Comparison of ENCODE assay signal across 35 cellular contexts in the genomic region with DNA sequence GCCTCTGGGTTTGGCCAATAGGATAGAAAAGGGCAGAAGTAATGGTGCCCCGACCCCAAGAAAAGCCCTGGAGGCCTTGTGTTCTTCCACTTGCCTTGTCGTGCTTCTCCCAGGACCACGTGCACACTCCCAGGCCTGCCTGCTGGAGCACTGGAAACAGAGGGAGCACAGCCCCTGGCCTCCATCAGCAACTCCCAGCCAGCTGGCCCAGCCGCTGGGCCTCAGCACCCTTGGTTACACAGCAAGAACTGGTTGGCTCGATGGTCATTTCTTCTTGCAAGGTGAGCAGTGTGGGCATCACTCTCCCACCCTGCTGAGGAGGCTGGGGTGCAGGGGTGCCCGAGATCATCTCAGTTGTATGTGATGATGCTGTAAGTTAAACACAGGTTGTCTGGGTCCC.
"Had no signal": no experiment of that assay in that cellular context is flagged by ENCODE, and none has a peak within 500 bp of the region (broad histone marks: within the 10 kb centered on the region; RNA-seq: fewer than 3 reads in every experiment).

No MANE protein-coding gene starts in this region.

- H3K4me3 ChIP-seq: adrenal gland, body of pancreas, breast epithelium had no signal

- H3K27ac ChIP-seq: adrenal gland, body of pancreas, brain microvascular endothelial cell, breast epithelium, VCaP had no signal

- H3K27me3 ChIP-seq: adrenal gland, body of pancreas, brain microvascular endothelial cell, breast epithelium had no signal

- H3K4me1 Mint-ChIP-seq: activated B cell treated with CpG ODN at 0.5 μM for 24 hours; activated CD4-positive, alpha-beta T cell treated with anti-CD3 and anti-CD28 coated beads, Interleukin-2, amount 10 ng/mL, durations not matched to agents 7 days and 5 days; activated naive CD8-positive, alpha-beta T cell treated with anti-CD3 and anti-CD28 coated beads for 36 hours; activated T-helper 17 cell treated with anti-CD3 and anti-CD28 coated beads, Interleukin-2, amount 50 U/mL, for 72 hours; central memory CD8-positive, alpha-beta T cell had no signal

- H3K9me3 ChIP-seq: adrenal gland had no signal

- H3K36me3 ChIP-seq: adrenal gland, brain microvascular endothelial cell, breast epithelium had no signal

- H3K4me1 ChIP-seq: adrenal gland, body of pancreas, breast epithelium had no signal

- H3K27ac Mint-ChIP-seq: activated B cell treated with CpG ODN at 0.5 μM for 24 hours; activated CD4-positive, alpha-beta memory T cell treated with anti-CD3 and anti-CD28 coated beads for 36 hours; activated CD4-positive, alpha-beta T cell treated with anti-CD3 and anti-CD28 coated beads, Interleukin-2, amount 10 ng/mL, durations not matched to agents 7 days and 5 days; activated CD8-positive, alpha-beta T cell treated with anti-CD3 and anti-CD28 coated beads for 36 hours; activated naive CD4-positive, alpha-beta T cell treated with anti-CD3 and anti-CD28 coated beads for 36 hours; activated naive CD4-positive, alpha-beta T cell treated with anti-CD3 and anti-CD28 coated beads, Interleukin-2, amount 50 U/mL, for 72 hours; activated naive CD8-positive, alpha-beta T cell treated with anti-CD3 and anti-CD28 coated beads for 36 hours; activated T-cell treated with anti-CD3 and anti-CD28 coated beads, Interleukin-2, amount 50 U/mL, for 72 hours; activated T-helper 1 cell treated with anti-CD3 and anti-CD28 coated beads, Interleukin-12 subunit alpha, Interleukin-12 subunit beta, Interleukin-2, Interleukin-4 antibody, amounts not matched to agents 30 ng/mL and 10 ng/mL and 1 ng/mL, durations not matched to agents 14 hours and 24 hours and 36 hours; activated T-helper 17 cell treated with anti-CD3 and anti-CD28 coated beads, Interleukin-2, amount 50 U/mL, for 72 hours; T-helper 1 cell treated with Interleukin-12 subunit alpha and Interleukin-12 subunit beta and Interleukin-4 antibody, amounts not matched to agents 30 μg/mL and 1 μg/mL, for 36 hours; T-helper 2 cell treated with Interferon-gamma antibody and Interleukin-4, amounts not matched to agents 5 μg/mL and 100 μg/mL, for 36 hours had no signal

- H3K4me3 Mint-ChIP-seq: activated B cell treated with CpG ODN at 0.5 μM for 24 hours; activated CD4-positive, alpha-beta memory T cell treated with anti-CD3 and anti-CD28 coated beads for 36 hours; activated CD4-positive, alpha-beta T cell treated with anti-CD3 and anti-CD28 coated beads, Interleukin-2, amount 10 ng/mL, durations not matched to agents 7 days and 5 days; activated CD8-positive, alpha-beta T cell treated with anti-CD3 and anti-CD28 coated beads for 36 hours; activated naive CD4-positive, alpha-beta T cell treated with anti-CD3 and anti-CD28 coated beads for 36 hours; activated naive CD8-positive, alpha-beta T cell treated with anti-CD3 and anti-CD28 coated beads for 36 hours; activated T-cell treated with anti-CD3 and anti-CD28 coated beads, Interleukin-2, amount 50 U/mL, for 4 hours; activated T-cell treated with anti-CD3 and anti-CD28 coated beads, Interleukin-2, amount 50 U/mL, for 72 hours; activated T-helper 1 cell treated with anti-CD3 and anti-CD28 coated beads, Interleukin-12 subunit alpha, Interleukin-12 subunit beta, Interleukin-2, Interleukin-4 antibody, amounts not matched to agents 30 ng/mL and 10 ng/mL and 1 ng/mL, durations not matched to agents 14 hours and 24 hours and 36 hours; activated T-helper 17 cell treated with anti-CD3 and anti-CD28 coated beads, Interleukin-2, amount 50 U/mL, for 72 hours; central memory CD8-positive, alpha-beta T cell; T-helper 1 cell treated with Interleukin-12 subunit alpha and Interleukin-12 subunit beta and Interleukin-4 antibody, amounts not matched to agents 30 μg/mL and 1 μg/mL, for 36 hours; T-helper 2 cell treated with Interferon-gamma antibody and Interleukin-4, amounts not matched to agents 5 μg/mL and 100 μg/mL, for 36 hours had no signal

- DNase-seq: activated B cell treated with CpG ODN at 0.5 μM for 24 hours; activated CD4-positive, alpha-beta memory T cell treated with anti-CD3 and anti-CD28 coated beads for 36 hours; activated CD4-positive, alpha-beta T cell treated with anti-CD3 and anti-CD28 coated beads for 4 hours; activated CD4-positive, alpha-beta T cell treated with anti-CD3 and anti-CD28 coated beads, Interleukin-2, amount 10 ng/mL, durations not matched to agents 7 days and 5 days; activated CD4-positive, CD25-positive, alpha-beta regulatory T cell treated with anti-CD3 and anti-CD28 coated beads, Interleukin-2, amount 50 U/mL, for 72 hours; activated CD8-positive, alpha-beta memory T cell treated with anti-CD3 and anti-CD28 coated beads, Interleukin-2, amount 50 U/mL, for 4 hours; activated CD8-positive, alpha-beta T cell treated with anti-CD3 and anti-CD28 coated beads for 36 hours; activated effector memory CD4-positive, alpha-beta T cell treated with anti-CD3 and anti-CD28 coated beads, Interleukin-2, amount 50 U/mL, for 16 hours; activated gamma-delta T cell treated with Interleukin-2 at 50 U/mL for 16 hours; activated naive CD4-positive, alpha-beta T cell; activated naive CD4-positive, alpha-beta T cell treated with anti-CD3 and anti-CD28 coated beads for 36 hours; activated naive CD4-positive, alpha-beta T cell treated with anti-CD3 and anti-CD28 coated beads, Interleukin-2, amount 50 U/mL, for 16 hours; activated naive CD8-positive, alpha-beta T cell treated with anti-CD3 and anti-CD28 coated beads for 36 hours; activated T-cell treated with anti-CD3 and anti-CD28 coated beads for 4 hours; activated T-cell treated with anti-CD3 and anti-CD28 coated beads, Interleukin-2, amount 50 U/mL, for 1 hour; activated T-cell treated with anti-CD3 and anti-CD28 coated beads, Interleukin-2, amount 50 U/mL, for 4 hours; activated T-cell treated with anti-CD3 and anti-CD28 coated beads, Interleukin-2, amount 50 U/mL, for 72 hours; adrenal gland; amniotic stem cell; aorta; body of pancreas; brain microvascular endothelial cell; caudate nucleus; cerebellar nuclear complex; T-helper 1 cell; T-helper 2 cell; T-helper 9 cell had no signal

- ATAC-seq: activated CD8-positive, alpha-beta T cell treated with anti-CD3 and anti-CD28 coated beads for 36 hours; activated naive CD4-positive, alpha-beta T cell treated with anti-CD3 and anti-CD28 coated beads, Interleukin-2, amount 50 U/mL, for 72 hours; activated T-cell treated with anti-CD3 and anti-CD28 coated beads, Interleukin-2, amount 50 U/mL, for 4 hours; activated T-cell treated with anti-CD3 and anti-CD28 coated beads, Interleukin-2, amount 50 U/mL, for 72 hours; activated T-helper 17 cell treated with anti-CD3 and anti-CD28 coated beads, Interleukin-2, amount 50 U/mL, for 72 hours; body of pancreas had no signal

- H3K36me3 Mint-ChIP-seq: activated naive CD8-positive, alpha-beta T cell treated with anti-CD3 and anti-CD28 coated beads for 36 hours had no signal
